1 cellular context compared by ENCODE assay signal in the genomic region with DNA sequence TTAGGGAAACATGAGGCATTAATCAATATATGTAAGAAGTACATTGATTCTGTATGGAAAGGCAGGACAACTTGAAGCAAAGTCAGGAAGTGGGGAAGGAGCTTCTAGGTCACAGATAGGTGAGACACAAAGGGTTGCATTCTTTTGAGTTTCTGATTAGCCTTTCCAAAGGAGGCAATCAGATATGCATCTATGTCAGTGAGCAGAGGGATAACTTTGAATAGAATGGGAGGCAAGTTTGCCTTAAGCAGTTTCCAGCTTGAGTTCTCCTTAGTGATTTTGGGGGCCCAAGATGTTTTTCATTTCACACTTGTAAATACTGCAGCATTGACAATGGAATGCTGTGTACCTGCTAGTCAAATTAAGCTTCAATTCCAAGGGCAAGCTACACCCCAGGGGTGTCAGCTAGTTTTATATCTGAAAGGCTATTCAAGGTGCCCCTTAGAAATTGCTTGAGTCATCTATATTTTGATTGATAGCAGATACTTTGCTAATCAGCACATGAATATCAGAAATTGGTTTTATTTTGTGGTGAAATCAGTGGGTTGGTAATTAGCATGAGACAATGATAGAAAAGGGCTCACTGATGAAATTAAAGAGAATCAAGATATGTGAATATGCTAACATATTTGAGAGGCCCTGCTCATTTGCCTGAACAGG.
TF ChIP-seq lines count a peak whose summit lies in the region.

No MANE protein-coding gene starts in this region.

TF ChIP-seq in GM23338, 12 proteins besides CTCF, POLR2A, EP300 and RAD21 (continued from another document):
- TF ChIP-seq CREB1 (CRISPR knock-in tag; IDR thresholded peaks at IDR 0.05; ENCODE audit: low read depth) (no peak), JUNB (IDR thresholded peaks at IDR 0.05; ENCODE audit: unreplicated experiment) (no peak)
- TF ChIP-seq, protein P1, sequence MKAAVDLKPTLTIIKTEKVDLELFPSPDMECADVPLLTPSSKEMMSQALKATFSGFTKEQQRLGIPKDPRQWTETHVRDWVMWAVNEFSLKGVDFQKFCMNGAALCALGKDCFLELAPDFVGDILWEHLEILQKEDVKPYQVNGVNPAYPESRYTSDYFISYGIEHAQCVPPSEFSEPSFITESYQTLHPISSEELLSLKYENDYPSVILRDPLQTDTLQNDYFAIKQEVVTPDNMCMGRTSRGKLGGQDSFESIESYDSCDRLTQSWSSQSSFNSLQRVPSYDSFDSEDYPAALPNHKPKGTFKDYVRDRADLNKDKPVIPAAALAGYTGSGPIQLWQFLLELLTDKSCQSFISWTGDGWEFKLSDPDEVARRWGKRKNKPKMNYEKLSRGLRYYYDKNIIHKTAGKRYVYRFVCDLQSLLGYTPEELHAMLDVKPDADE (IDR thresholded peaks at IDR 0.05), result no peak
- TF ChIP-seq, protein P2, sequence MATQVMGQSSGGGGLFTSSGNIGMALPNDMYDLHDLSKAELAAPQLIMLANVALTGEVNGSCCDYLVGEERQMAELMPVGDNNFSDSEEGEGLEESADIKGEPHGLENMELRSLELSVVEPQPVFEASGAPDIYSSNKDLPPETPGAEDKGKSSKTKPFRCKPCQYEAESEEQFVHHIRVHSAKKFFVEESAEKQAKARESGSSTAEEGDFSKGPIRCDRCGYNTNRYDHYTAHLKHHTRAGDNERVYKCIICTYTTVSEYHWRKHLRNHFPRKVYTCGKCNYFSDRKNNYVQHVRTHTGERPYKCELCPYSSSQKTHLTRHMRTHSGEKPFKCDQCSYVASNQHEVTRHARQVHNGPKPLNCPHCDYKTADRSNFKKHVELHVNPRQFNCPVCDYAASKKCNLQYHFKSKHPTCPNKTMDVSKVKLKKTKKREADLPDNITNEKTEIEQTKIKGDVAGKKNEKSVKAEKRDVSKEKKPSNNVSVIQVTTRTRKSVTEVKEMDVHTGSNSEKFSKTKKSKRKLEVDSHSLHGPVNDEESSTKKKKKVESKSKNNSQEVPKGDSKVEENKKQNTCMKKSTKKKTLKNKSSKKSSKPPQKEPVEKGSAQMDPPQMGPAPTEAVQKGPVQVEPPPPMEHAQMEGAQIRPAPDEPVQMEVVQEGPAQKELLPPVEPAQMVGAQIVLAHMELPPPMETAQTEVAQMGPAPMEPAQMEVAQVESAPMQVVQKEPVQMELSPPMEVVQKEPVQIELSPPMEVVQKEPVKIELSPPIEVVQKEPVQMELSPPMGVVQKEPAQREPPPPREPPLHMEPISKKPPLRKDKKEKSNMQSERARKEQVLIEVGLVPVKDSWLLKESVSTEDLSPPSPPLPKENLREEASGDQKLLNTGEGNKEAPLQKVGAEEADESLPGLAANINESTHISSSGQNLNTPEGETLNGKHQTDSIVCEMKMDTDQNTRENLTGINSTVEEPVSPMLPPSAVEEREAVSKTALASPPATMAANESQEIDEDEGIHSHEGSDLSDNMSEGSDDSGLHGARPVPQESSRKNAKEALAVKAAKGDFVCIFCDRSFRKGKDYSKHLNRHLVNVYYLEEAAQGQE (IDR thresholded peaks at IDR 0.05; ENCODE audit: unreplicated experiment), result no peak
